ENCODE assay signal across 12 cellular contexts in genomic region chr2:101442042-101442666, GRCh38. TPM values are rescaled to one million over a fixed set of nuclear protein-coding genes. Genes with fewer than 3 reads are reported as not detected.
A peak's percentile ranks its signal among the peaks of the same experiment; 100 is the strongest.
DNase-seq lines count a peak whose midpoint lies in the region; ATAC-seq and TF ChIP-seq lines count a peak whose summit lies in the region.
"Had no signal": no experiment of that assay in that cellular context is flagged by ENCODE, and none has a peak within 500 bp of the region (broad histone marks: within the 10 kb centered on the region; RNA-seq: fewer than 3 reads in every experiment).

No MANE protein-coding gene starts in this region.

- BruUV-seq in PC-3 (replicated peaks; lab: Mats Ljungman, UMichigan): no TSS peak

- peaks cover 44% of the 10 kb centered on the region for H3K4me1 Mint-ChIP-seq in activated T-cell treated with anti-CD3 and anti-CD28 coated beads, Interleukin-2, amount 50 U/mL, for 72 hours (ENCODE audit: low read depth)
- H3K4me1 Mint-ChIP-seq: memory B cell had no signal

- peak overlapping the region; percentile 23; the same call in 1 of the 2 replicates for H3K9ac ChIP-seq in PC-3 (ENCODE audit: low read length)
- H3K9ac ChIP-seq in fibroblast of lung (ENCODE audit: insufficient read depth, low read length): no peak overlapping the region
- H3K9ac ChIP-seq in smooth muscle cell (ENCODE audit: low read depth): no peak overlapping the region

- POLR2A ChIA-PET in PC-3 (lab: Charles Lee; ENCODE audit: unreplicated experiment): no interaction called here

- H3K27me3 ChIP-seq in PC-3 (ENCODE audit: low read length): no peaks in the 10 kb centered on the region
- H3K27me3 ChIP-seq in fibroblast of lung (ENCODE audit: control insufficient read depth, insufficient read depth, low read length): no peaks in the 10 kb centered on the region
- no peaks in the 10 kb centered on the region for H3K27me3 ChIP-seq in smooth muscle cell (ENCODE audit: low read depth)
- H3K27me3 ChIP-seq in sigmoid colon: no peaks in the 10 kb centered on the region
- H3K27me3 ChIP-seq: right atrium auricular region had no signal

- no peak for TF ChIP-seq CTCF in PC-3 (conservative IDR thresholded peaks at IDR 0.05; ENCODE audit: low read depth, low read length)
- no peak for TF ChIP-seq CTCF in fibroblast of lung (conservative IDR thresholded peaks at IDR 0.05 in 1 of 2, IDR thresholded peaks at IDR 0.05 in 1 of 2; ENCODE audit: low read depth in 1 of 2, low read length in 2 of 2)
- no peak for TF ChIP-seq CTCF in smooth muscle cell (IDR thresholded peaks at IDR 0.05; ENCODE audit: borderline replicate concordance, insufficient read depth, poor library complexity, severe bottlenecking)
- no peak for TF ChIP-seq CTCF in sigmoid colon (IDR thresholded peaks at IDR 0.05)

- H3K4me3 ChIP-seq in PC-3 (ENCODE audit: low read length): no peak overlapping the region
- H3K4me3 ChIP-seq in fibroblast of lung (replicated peaks in 1 of 4; ENCODE audit: control extremely low read depth in 1 of 4, insufficient read depth in 1 of 4, low read depth in 3 of 4, low read length in 4 of 4): no peak overlapping the region
- no peak overlapping the region for H3K4me3 ChIP-seq in smooth muscle cell
- no peak overlapping the region for H3K4me3 ChIP-seq in sigmoid colon
- H3K4me3 ChIP-seq: coronary artery, heart left ventricle, right atrium auricular region had no signal

- peak overlapping the region; percentile 19; the same call in 1 of the 2 replicates for H2AFZ ChIP-seq in PC-3 (ENCODE audit: low read length)
- no peak overlapping the region for H2AFZ ChIP-seq in fibroblast of lung (ENCODE audit: low read length)
- no peak overlapping the region for H2AFZ ChIP-seq in smooth muscle cell (ENCODE audit: low read depth)

- H3K36me3 Mint-ChIP-seq in activated T-cell treated with anti-CD3 and anti-CD28 coated beads, Interleukin-2, amount 50 U/mL, for 72 hours (ENCODE audit: insufficient read depth in 2 of 2): peaks cover 2 to 12% of the 10 kb centered on the region in 2 donors

- H3F3A ChIP-seq in PC-3 (ENCODE audit: low read length, unreplicated experiment) (peaks cover 3% of the 10 kb centered on the region), smooth muscle cell (ENCODE audit: low read depth) (no peaks in the 10 kb centered on the region)

- H3K36me3 ChIP-seq in PC-3 (ENCODE audit: low read depth, low read length): no peaks in the 10 kb centered on the region
- peaks cover 4% of the 10 kb centered on the region for H3K36me3 ChIP-seq in fibroblast of lung (ENCODE audit: control insufficient read depth, insufficient read depth, low read length)
- no peaks in the 10 kb centered on the region for H3K36me3 ChIP-seq in smooth muscle cell (ENCODE audit: low read depth)
- H3K36me3 ChIP-seq in sigmoid colon: no peaks in the 10 kb centered on the region
- H3K36me3 ChIP-seq: heart left ventricle, right atrium auricular region had no signal

- H3K9me3 Mint-ChIP-seq in activated T-cell treated with anti-CD3 and anti-CD28 coated beads, Interleukin-2, amount 50 U/mL, for 72 hours: peaks cover 2 to 4% of the 10 kb centered on the region in 2 donors

- TF ChIP-seq POLR2A in sigmoid colon (IDR thresholded peaks at IDR 0.05): no peak

- H3K9me2 ChIP-seq in PC-3 (replicated peaks; ENCODE audit: low read length): no peaks in the 10 kb centered on the region

- H3K79me2 ChIP-seq in PC-3 (ENCODE audit: low read length) (no peaks in the 10 kb centered on the region), fibroblast of lung (ENCODE audit: control insufficient read depth, insufficient read depth, low read length) (peaks cover 28% of the 10 kb centered on the region), smooth muscle cell (ENCODE audit: low read depth) (no peaks in the 10 kb centered on the region)

- 67% methylated on average over 1 of the region's 1 CpG for WGBS in smooth muscle cell (ENCODE audit: low lambda C conversion rate)
- 53 to 83% methylated on average over 1 of the region's 1 CpG for WGBS in sigmoid colon, 2 donors

- H3K27ac ChIP-seq in PC-3 (ENCODE audit: low read length) (peak overlapping the region; percentile 58), fibroblast of lung (ENCODE audit: insufficient read depth, low read length) (peak overlapping the region; percentile 65), smooth muscle cell (ENCODE audit: low read depth) (peak overlapping the region; percentile 44), sigmoid colon (no peak overlapping the region)
- H3K27ac ChIP-seq: right atrium auricular region had no signal

- H3K9me3 ChIP-seq in PC-3 (ENCODE audit: low read length) (no peaks in the 10 kb centered on the region), fibroblast of lung (ENCODE audit: control insufficient read depth, insufficient read depth, low read depth, low read length) (no peaks in the 10 kb centered on the region), smooth muscle cell (replicated peaks; ENCODE audit: low read depth) (no peaks in the 10 kb centered on the region), sigmoid colon (peaks cover 0 to 3% (median 0%) of the 10 kb centered on the region in 4 donors)

- ATAC-seq in activated T-cell treated with anti-CD3 and anti-CD28 coated beads, Interleukin-2, amount 50 U/mL, for 72 hours (replicated peaks in 1 of 2): peak; percentile 42 to 50
- no peak for ATAC-seq in PC-3
- no peak for ATAC-seq in GM18909 (IDR thresholded peaks at IDR 0.05; ENCODE audit: poor library complexity, unreplicated experiment)
- no peak for ATAC-seq in GM19351 (IDR thresholded peaks at IDR 0.05; ENCODE audit: unreplicated experiment)
- ATAC-seq: heart left ventricle had no signal

- H3K27me3 Mint-ChIP-seq in activated T-cell treated with anti-CD3 and anti-CD28 coated beads, Interleukin-2, amount 50 U/mL, for 72 hours (ENCODE audit: low read depth): no peaks in the 10 kb centered on the region
- H3K27me3 Mint-ChIP-seq: memory B cell had no signal

- no peak for TF ChIP-seq EP300 in sigmoid colon (IDR thresholded peaks at IDR 0.05)

- intact Hi-C loops in PC-3 (cut with micrococcal nuclease): no loop called here
- intact Hi-C loops in sigmoid colon (cut with DNase I): no loop called here

- H3K4me2 ChIP-seq in PC-3 (ENCODE audit: low read length): peak overlapping the region; percentile 2; the same call in 1 of the 2 replicates
- no peak overlapping the region for H3K4me2 ChIP-seq in fibroblast of lung (ENCODE audit: extremely low read depth, insufficient read depth, low read length)
- no peak overlapping the region for H3K4me2 ChIP-seq in smooth muscle cell

- peak overlapping the region in 1 of 2 donors; percentile 58 for H3K4me3 Mint-ChIP-seq in activated T-cell treated with anti-CD3 and anti-CD28 coated beads, Interleukin-2, amount 50 U/mL, for 72 hours
- H3K4me3 Mint-ChIP-seq: memory B cell had no signal

- CTCF ChIA-PET in PC-3 (lab: Charles Lee): no interaction called here

- DNase-seq in activated T-cell treated with anti-CD3 and anti-CD28 coated beads, Interleukin-2, amount 50 U/mL, for 72 hours: no peak
- DNase-seq in activated T-cell treated with anti-CD3 and anti-CD28 coated beads, Interleukin-2, amount 50 U/mL, for 48 hours: no peak
- DNase-seq in PC-3: peak; percentile 25
- peak; percentile 60 to 83 for DNase-seq in fibroblast of lung (ENCODE audit: low read depth in 2 of 2)
- DNase-seq in smooth muscle cell (lab: John Stamatoyannopoulos, UW; ENCODE audit: unreplicated experiment): no peak
- DNase-seq in sigmoid colon: no peak
- DNase-seq: heart left ventricle had no signal

- H3K4me1 ChIP-seq in PC-3 (ENCODE audit: insufficient read depth, low read length): peaks cover 42% of the 10 kb centered on the region
- peaks cover 14% of the 10 kb centered on the region for H3K4me1 ChIP-seq in fibroblast of lung (ENCODE audit: control insufficient read depth, extremely low read depth, insufficient read depth, low read length)
- H3K4me1 ChIP-seq in smooth muscle cell (ENCODE audit: low read depth): no peaks in the 10 kb centered on the region
- no peaks in the 10 kb centered on the region for H3K4me1 ChIP-seq in sigmoid colon
- H3K4me1 ChIP-seq: right atrium auricular region had no signal

- H3K27ac Mint-ChIP-seq in activated T-cell treated with anti-CD3 and anti-CD28 coated beads, Interleukin-2, amount 50 U/mL, for 72 hours: peak overlapping the region; percentile 81
- H3K27ac Mint-ChIP-seq: memory B cell had no signal

- H4K20me1 ChIP-seq in PC-3 (ENCODE audit: low read length) (no peaks in the 10 kb centered on the region), fibroblast of lung (ENCODE audit: control insufficient read depth, extremely low read depth, insufficient read depth, low read length) (no peaks in the 10 kb centered on the region), smooth muscle cell (ENCODE audit: low read depth) (no peaks in the 10 kb centered on the region)

RNA-seq across cellular contexts. Expression of gene RFX8, which starts 32.8 kb away (rescaled TPM):
- 1 to 10 TPM; 1.4 to 2.3 TPM for total RNA-seq in activated T-cell treated with anti-CD3 and anti-CD28 coated beads, Interleukin-2, amount 50 U/mL, for 72 hours
- 0.46 and 0.77 TPM in 2 replicates for total RNA-seq in PC-3 (2014; rRNA removed)
- total RNA-seq in fibroblast of lung: 2.6 and 12.4 TPM in 2 replicates
- 4.3 and 10.4 TPM in 2 replicates for polyA plus RNA-seq in fibroblast of lung
- polyA plus RNA-seq in fibroblast of lung (2012): 2.1 and 6.5 TPM in 2 replicates
- polyA minus RNA-seq in fibroblast of lung (ENCODE audit: low replicate concordance): 1.1 and 2.4 TPM in 2 replicates
- 0.67 and 2.3 TPM in 2 replicates for total RNA-seq in smooth muscle cell
- 3.0 and 3.6 TPM in 2 replicates for polyA plus RNA-seq in smooth muscle cell
- total RNA-seq in sigmoid colon: under 1 TPM in 1 of 4 donors, not detected in 3; 0.83 TPM
- under 1 TPM in 1 of 3 donors, not detected in 2; 0.12 TPM for polyA plus RNA-seq in sigmoid colon

RNA-seq across cellular contexts. Expression of gene CREG2, which starts 54.9 kb away (rescaled TPM):
- not detected for total RNA-seq in activated T-cell treated with anti-CD3 and anti-CD28 coated beads, Interleukin-2, amount 50 U/mL, for 72 hours
- total RNA-seq in PC-3 (2014; rRNA removed) (40.0 and 67.9 TPM in 2 replicates), fibroblast of lung (under 0.01 and 0.50 TPM in 2 replicates), smooth muscle cell (0.54 and 1.2 TPM in 2 replicates), sigmoid colon (under 1 TPM in 2 of 4 donors, not detected in 2; 0.28 to 0.36 TPM)
- polyA plus RNA-seq in fibroblast of lung (0.08 and 0.84 TPM in 2 replicates), smooth muscle cell (0.62 and 4.0 TPM in 2 replicates), sigmoid colon (under 1 TPM in 1 of 3 donors, not detected in 2; 0.06 TPM)
- 0.36 TPM in 1 of 2 replicates, not detected in the other for polyA plus RNA-seq in fibroblast of lung (2012)
- 0.59 TPM in 1 of 2 replicates, not detected in the other for polyA minus RNA-seq in fibroblast of lung (ENCODE audit: low replicate concordance)
- polyA plus RNA-seq: heart left ventricle had no signal

Comparison
In these comparisons a context has a peak if more than half of its experiments do, and no peak if none do; other contexts are left out.
1. ATAC-seq: peak in activated T-cell treated with anti-CD3 and anti-CD28 coated beads, Interleukin-2, amount 50 U/mL, for 72 hours (2 of 2); none in PC-3 (single experiment), GM18909 (single experiment) and GM19351 (single experiment).
2. DNase-seq: peak in PC-3 (single experiment) and fibroblast of lung (2 of 2); none in activated T-cell treated with anti-CD3 and anti-CD28 coated beads, Interleukin-2, amount 50 U/mL, for 72 hours (0 of 2), activated T-cell treated with anti-CD3 and anti-CD28 coated beads, Interleukin-2, amount 50 U/mL, for 48 hours (0 of 2), smooth muscle cell (single experiment) and sigmoid colon (single experiment).
3. H3K27ac ChIP-seq: peak in PC-3 (single experiment), fibroblast of lung (single experiment) and smooth muscle cell (single experiment); none in sigmoid colon (0 of 4).
4. RNA of gene CREG2, which starts 54.9 kb away (total RNA-seq): 40.0 to 67.9 TPM in PC-3; 0.54 to 1.2 TPM in smooth muscle cell, under 0.01 to 0.50 TPM in fibroblast of lung, 0.28 to 0.36 TPM in sigmoid colon and not detected in activated T-cell treated with anti-CD3 and anti-CD28 coated beads, Interleukin-2, amount 50 U/mL, for 72 hours; every median in the first group is over 10 times any median in the second.